1 cellular context compared by ENCODE assay signal in genomic region chr5:78731884-78732283, GRCh38.
TF ChIP-seq lines count a peak whose summit lies in the region.

No MANE protein-coding gene starts in this region.

TF ChIP-seq in A549, 52 proteins besides CTCF, POLR2A, EP300 and RAD21 (continued from another document):
- TF ChIP-seq SREBF2 (IDR thresholded peaks at IDR 0.05), result no peak
TF ChIP-seq in A549: peak in this region for 6.
